ENCODE assay signal across 13 cellular contexts in genomic region chr15:40766906-40767837, GRCh38. TPM values are rescaled to one million over a fixed set of nuclear protein-coding genes. Genes with fewer than 3 reads are reported as not detected.
DNase-seq lines count a peak whose midpoint lies in the region; ATAC-seq and TF ChIP-seq lines count a peak whose summit lies in the region.
"Had no signal": no experiment of that assay in that cellular context is flagged by ENCODE, and none has a peak within 500 bp of the region (broad histone marks: within the 10 kb centered on the region; RNA-seq: fewer than 3 reads in every experiment).

No MANE protein-coding gene starts in this region.

- intact Hi-C loops in breast epithelium (cut with DNase I; ENCODE audit: low total_unique reads) (no loop called here), lower lobe of right lung (cut with DNase I) (no loop called here)

- H3K36me3 ChIP-seq in MG63, result peaks cover 5% of the 10 kb centered on the region; the same call in 1 of the 2 replicates
- no peaks in the 10 kb centered on the region for H3K36me3 ChIP-seq in breast epithelium
- H3K36me3 ChIP-seq in lower lobe of right lung, result peaks cover 49% of the 10 kb centered on the region

- H3K4me1 ChIP-seq in breast epithelium (peaks cover 7 to 20% of the 10 kb centered on the region in 2 donors), lower lobe of right lung (peaks cover 71% of the 10 kb centered on the region)

- no peak for ATAC-seq in lower lobe of right lung
- ATAC-seq in HG03571 (IDR thresholded peaks at IDR 0.05; ENCODE audit: unreplicated experiment), result no peak
- ATAC-seq in HG02588 (IDR thresholded peaks at IDR 0.05; ENCODE audit: unreplicated experiment), result no peak
- ATAC-seq: stimulated activated naive CD8-positive, alpha-beta T cell treated with anti-CD3 and anti-CD28 coated beads, Interleukin-15, amount 100 ng/mL, for 72 hours had no signal

- H3K9me3 ChIP-seq in MG63, result no peaks in the 10 kb centered on the region
- no peaks in the 10 kb centered on the region for H3K9me3 ChIP-seq in breast epithelium
- H3K9me3 ChIP-seq in lower lobe of right lung, result no peaks in the 10 kb centered on the region

- H3K27me3 ChIP-seq in MG63, result no peaks in the 10 kb centered on the region
- H3K27me3 ChIP-seq in breast epithelium, result no peaks in the 10 kb centered on the region
- no peaks in the 10 kb centered on the region for H3K27me3 ChIP-seq in lower lobe of right lung (ENCODE audit: low read depth)

- no peak for TF ChIP-seq CTCF in breast epithelium (IDR thresholded peaks at IDR 0.05)
- TF ChIP-seq CTCF in lower lobe of right lung (IDR thresholded peaks at IDR 0.05), result no peak

- H3K4me3 ChIP-seq in MG63, result no peak overlapping the region
- H3K4me3 ChIP-seq in breast epithelium, result no peak overlapping the region
- H3K4me3 ChIP-seq in lower lobe of right lung, result no peak overlapping the region

- in situ Hi-C loops in G401 (cut with HindIII; ENCODE audit: low sequenced_read_pairs), result no loop called here

- TF ChIP-seq POLR2A in breast epithelium (IDR thresholded peaks at IDR 0.05), result no peak

- DNase-seq in G401 (ENCODE audit: low spot score), result peak; percentile 16
- DNase-seq in MG63, result peak; percentile 83
- DNase-seq in breast epithelium (ENCODE audit: low spot score in 2 of 2), result no peak
- DNase-seq in lower lobe of right lung, result peak; percentile 39
- no peak for DNase-seq in NCI-H187 (lab: John Stamatoyannopoulos, UW)
- no peak for DNase-seq in NAMALWA (ENCODE audit: low spot score)
- DNase-seq: activated naive CD8-positive, alpha-beta T cell treated with anti-CD3 and anti-CD28 coated beads, Interleukin-2, amount 10 ng/mL, durations not matched to agents 7 days and 5 days; effector CD8-positive, alpha-beta T cell; NCI-H2171 treated with DMSO at 0.1 percent for 48 hours; stimulated activated CD4-positive, alpha-beta T cell treated with anti-CD3 and anti-CD28 coated beads, Interleukin-2, amount 100 ng/mL, for 48 hours; stimulated activated naive CD8-positive, alpha-beta T cell treated with anti-CD3 and anti-CD28 coated beads, Interleukin-15, amount 100 ng/mL, for 72 hours had no signal

- H3K27ac ChIP-seq in breast epithelium (peak overlapping the region; percentile 85 to 92), lower lobe of right lung (no peak overlapping the region)

RNA-seq across cellular contexts. Expression of gene C15orf62, which starts 2.6 kb away (rescaled TPM):
- 3.1 and 4.0 TPM in 2 replicates for total RNA-seq in G401 (2014; rRNA removed; shearing (Covaris generic))
- total RNA-seq in MG63 (2014; rRNA removed; shearing (Covaris generic); ENCODE audit: low replicate concordance), result not detected in 2 replicates
- 1 to 10 TPM in 2 of 3 donors, under 1 TPM in 1; 0.48 to 4.7 (median 2.0) TPM for total RNA-seq in breast epithelium
- 2.4 TPM for total RNA-seq in lower lobe of right lung

RNA-seq across cellular contexts. Expression of gene GCHFR, which starts 3.3 kb away (rescaled TPM):
- total RNA-seq in G401 (2014; rRNA removed; shearing (Covaris generic)), result 829 and 1,388 TPM in 2 replicates
- 3.5 and 4.4 TPM in 2 replicates for total RNA-seq in MG63 (2014; rRNA removed; shearing (Covaris generic); ENCODE audit: low replicate concordance)
- total RNA-seq in breast epithelium (100 to 1,000 TPM in 1 of 3 donors, 10 to 100 TPM in 2; 56.0 to 100 (median 61.9) TPM), lower lobe of right lung (99.5 TPM)

RNA-seq across cellular contexts. Expression of gene RMDN3, which starts 12.1 kb away (rescaled TPM):
- 107 and 114 TPM in 2 replicates for total RNA-seq in G401 (2014; rRNA removed; shearing (Covaris generic))
- total RNA-seq in MG63 (2014; rRNA removed; shearing (Covaris generic); ENCODE audit: low replicate concordance), result 43.1 and 53.4 TPM in 2 replicates
- total RNA-seq in breast epithelium (10 to 100 TPM; 31.5 to 35.4 (median 34.4) TPM), lower lobe of right lung (101 TPM)

RNA-seq across cellular contexts. Expression of gene ZFYVE19, which starts 39.7 kb away (rescaled TPM):
- 27.5 and 29.2 TPM in 2 replicates for total RNA-seq in G401 (2014; rRNA removed; shearing (Covaris generic))
- 6.4 and 27.8 TPM in 2 replicates for total RNA-seq in MG63 (2014; rRNA removed; shearing (Covaris generic); ENCODE audit: low replicate concordance)
- total RNA-seq in breast epithelium (10 to 100 TPM; 19.4 to 58.8 (median 44.6) TPM), lower lobe of right lung (29.6 TPM)

RNA-seq across cellular contexts. Expression of gene DNAJC17, which starts 40.1 kb away (rescaled TPM):
- 49.7 and 100 TPM in 2 replicates for total RNA-seq in G401 (2014; rRNA removed; shearing (Covaris generic))
- 44.9 and 75.8 TPM in 2 replicates for total RNA-seq in MG63 (2014; rRNA removed; shearing (Covaris generic); ENCODE audit: low replicate concordance)
- total RNA-seq in breast epithelium (10 to 100 TPM; 18.4 to 55.8 (median 24.3) TPM), lower lobe of right lung (28.4 TPM)

Comparison
In these comparisons a context has a peak if more than half of its experiments do, and no peak if none do; other contexts are left out.
1. DNase-seq: peak in G401 (single experiment), MG63 (single experiment) and lower lobe of right lung (single experiment); none in breast epithelium (0 of 2), NCI-H187 (0 of 2) and NAMALWA (single experiment).
2. RNA of gene GCHFR, which starts 3.3 kb away (total RNA-seq): 829 to 1,388 TPM in G401, 99.5 TPM in lower lobe of right lung (single experiment) and 56.0 to 100 TPM in breast epithelium; 3.5 to 4.4 TPM in MG63; every median in the first group is over 10 times any median in the second.